1 cellular context compared by ENCODE assay signal in the genomic region with DNA sequence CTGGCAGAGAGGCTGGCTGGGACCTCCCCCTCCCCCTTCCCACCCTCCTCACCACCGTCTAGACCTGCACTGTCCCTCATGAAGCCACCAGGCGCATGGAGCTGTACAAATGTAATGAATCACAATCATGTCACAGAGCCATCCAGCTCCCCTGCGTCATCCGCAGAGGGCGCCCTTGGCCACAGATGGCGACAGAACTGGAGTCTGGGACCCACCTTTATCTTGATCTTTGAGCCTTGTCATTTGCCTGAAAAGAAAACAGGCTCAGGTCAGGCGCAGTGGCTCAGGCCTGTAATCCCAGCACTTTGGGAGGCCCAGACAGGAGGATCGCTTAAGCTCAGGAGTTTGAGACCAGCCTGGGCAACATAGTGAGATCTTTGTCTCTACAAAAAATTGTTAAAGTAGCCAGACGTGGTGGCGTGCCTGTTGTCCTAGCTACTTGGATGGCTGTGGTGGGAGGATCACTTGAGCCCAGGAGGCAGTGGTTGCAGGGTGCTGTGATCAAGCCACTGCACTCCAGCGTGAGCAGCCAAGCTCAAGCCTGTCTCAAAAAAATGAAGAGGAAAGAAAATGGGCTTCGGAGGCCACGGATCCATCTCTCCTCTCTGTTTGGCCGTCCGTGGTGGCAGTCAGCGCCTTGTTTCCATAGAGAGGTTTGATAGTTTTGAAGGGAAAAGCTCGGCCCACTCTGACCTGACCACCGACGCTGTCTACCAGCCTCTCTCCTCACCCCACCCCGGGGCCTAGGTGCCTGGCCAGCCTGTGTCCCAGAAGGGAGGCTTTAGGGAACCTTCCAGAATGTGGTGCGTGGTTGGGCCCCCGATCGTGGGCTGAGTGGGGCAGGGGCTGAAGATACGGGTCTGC.
TF ChIP-seq lines count a peak whose summit lies in the region.

No MANE protein-coding gene starts in this region.

TF ChIP-seq in K562, 482 proteins besides CTCF, POLR2A, EP300 and RAD21 (continued from another document and continues in another):
- TF ChIP-seq, protein P1, sequence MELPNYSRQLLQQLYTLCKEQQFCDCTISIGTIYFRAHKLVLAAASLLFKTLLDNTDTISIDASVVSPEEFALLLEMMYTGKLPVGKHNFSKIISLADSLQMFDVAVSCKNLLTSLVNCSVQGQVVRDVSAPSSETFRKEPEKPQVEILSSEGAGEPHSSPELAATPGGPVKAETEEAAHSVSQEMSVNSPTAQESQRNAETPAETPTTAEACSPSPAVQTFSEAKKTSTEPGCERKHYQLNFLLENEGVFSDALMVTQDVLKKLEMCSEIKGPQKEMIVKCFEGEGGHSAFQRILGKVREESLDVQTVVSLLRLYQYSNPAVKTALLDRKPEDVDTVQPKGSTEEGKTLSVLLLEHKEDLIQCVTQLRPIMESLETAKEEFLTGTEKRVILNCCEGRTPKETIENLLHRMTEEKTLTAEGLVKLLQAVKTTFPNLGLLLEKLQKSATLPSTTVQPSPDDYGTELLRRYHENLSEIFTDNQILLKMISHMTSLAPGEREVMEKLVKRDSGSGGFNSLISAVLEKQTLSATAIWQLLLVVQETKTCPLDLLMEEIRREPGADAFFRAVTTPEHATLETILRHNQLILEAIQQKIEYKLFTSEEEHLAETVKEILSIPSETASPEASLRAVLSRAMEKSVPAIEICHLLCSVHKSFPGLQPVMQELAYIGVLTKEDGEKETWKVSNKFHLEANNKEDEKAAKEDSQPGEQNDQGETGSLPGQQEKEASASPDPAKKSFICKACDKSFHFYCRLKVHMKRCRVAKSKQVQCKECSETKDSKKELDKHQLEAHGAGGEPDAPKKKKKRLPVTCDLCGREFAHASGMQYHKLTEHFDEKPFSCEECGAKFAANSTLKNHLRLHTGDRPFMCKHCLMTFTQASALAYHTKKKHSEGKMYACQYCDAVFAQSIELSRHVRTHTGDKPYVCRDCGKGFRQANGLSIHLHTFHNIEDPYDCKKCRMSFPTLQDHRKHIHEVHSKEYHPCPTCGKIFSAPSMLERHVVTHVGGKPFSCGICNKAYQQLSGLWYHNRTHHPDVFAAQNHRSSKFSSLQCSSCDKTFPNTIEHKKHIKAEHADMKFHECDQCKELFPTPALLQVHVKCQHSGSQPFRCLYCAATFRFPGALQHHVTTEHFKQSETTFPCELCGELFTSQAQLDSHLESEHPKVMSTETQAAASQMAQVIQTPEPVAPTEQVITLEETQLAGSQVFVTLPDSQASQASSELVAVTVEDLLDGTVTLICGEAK (IDR thresholded peaks at IDR 0.05): no peak
- TF ChIP-seq, protein P1 (CRISPR knock-in tag; IDR thresholded peaks at IDR 0.05): no peak
- TF ChIP-seq CHD1 (IDR thresholded peaks at IDR 0.05; ENCODE audit: low read length) (no peak), ZNF785 (CRISPR knock-in tag; IDR thresholded peaks at IDR 0.05) (no peak), BRD4 (IDR thresholded peaks at IDR 0.05) (no peak), ZNF316 (IDR thresholded peaks at IDR 0.05) (peak; percentile 34), ATF1 (CRISPR knock-in tag; IDR thresholded peaks at IDR 0.05) (no peak), ATF1 (tag; IDR thresholded peaks at IDR 0.05) (peak; percentile 78), TRIM24 (IDR thresholded peaks at IDR 0.05) (peak; percentile 23 to 31; a peak in 1 of 4 replicates), ILF3 (IDR thresholded peaks at IDR 0.05; ENCODE audit: borderline replicate concordance) (no peak), ZNF589 (CRISPR knock-in tag; IDR thresholded peaks at IDR 0.05; ENCODE audit: low read depth) (no peak), RBM39 (optimal IDR thresholded peaks at IDR 0.05; ENCODE audit: low read depth, low read length) (no peak), SETDB1 (IDR thresholded peaks at IDR 0.05; ENCODE audit: low read length) (no peak), ESRRA (IDR thresholded peaks at IDR 0.05; ENCODE audit: borderline replicate concordance, low read depth) (peak; percentile 36; the same call in 1 of the 2 replicates), ZNF444 (CRISPR knock-in tag; IDR thresholded peaks at IDR 0.05) (peak; percentile 86), ZNF431 (CRISPR knock-in tag; IDR thresholded peaks at IDR 0.05) (no peak), POLR2H (tag; IDR thresholded peaks at IDR 0.05; ENCODE audit: low read depth) (no peak), IRF2 (CRISPR knock-in tag; IDR thresholded peaks at IDR 0.05) (no peak), ZNF75A (CRISPR knock-in tag; IDR thresholded peaks at IDR 0.05) (no peak), PRPF4 (IDR thresholded peaks at IDR 0.05; ENCODE audit: insufficient read depth, low read depth, low read length, poor library complexity, severe bottlenecking) (no peak), STAT5B (CRISPR knock-in tag; IDR thresholded peaks at IDR 0.05) (no peak), MCM7 (IDR thresholded peaks at IDR 0.05) (no peak), FOXA3 (CRISPR knock-in tag; conservative IDR thresholded peaks at IDR 0.05 in 1 of 2, IDR thresholded peaks at IDR 0.05 in 1 of 2) (no peak), SAFB (IDR thresholded peaks at IDR 0.05; ENCODE audit: borderline replicate concordance, low read depth, low read length) (no peak), GABPB1 (CRISPR knock-in tag; IDR thresholded peaks at IDR 0.05) (peak; percentile 74), POLR2G (IDR thresholded peaks at IDR 0.05; ENCODE audit: low read depth, low read length) (no peak), NFYB (IDR thresholded peaks at IDR 0.05; ENCODE audit: extremely low read depth, insufficient read length) (no peak), ZNF830 (CRISPR knock-in tag; IDR thresholded peaks at IDR 0.05) (no peak), ZFX (CRISPR knock-in tag; IDR thresholded peaks at IDR 0.05) (no peak), ARID2 (IDR thresholded peaks at IDR 0.05) (peak; percentile 78), BRF1 (IDR thresholded peaks at IDR 0.05; ENCODE audit: borderline replicate concordance, extremely low read depth, insufficient read length) (no peak), KDM5B (IDR thresholded peaks at IDR 0.05; ENCODE audit: insufficient replicate concordance, low read depth, low read length) (no peak), ZNF436 (CRISPR knock-in tag; IDR thresholded peaks at IDR 0.05) (no peak), SMARCC2 (IDR thresholded peaks at IDR 0.05; ENCODE audit: low read depth) (no peak), HLTF (IDR thresholded peaks at IDR 0.05) (no peak), MAFG (tag; conservative IDR thresholded peaks at IDR 0.05) (no peak), SUPT5H (IDR thresholded peaks at IDR 0.05) (no peak), NR2C2 (CRISPR knock-in tag; IDR thresholded peaks at IDR 0.05) (no peak), NR2C2 (tag; IDR thresholded peaks at IDR 0.05) (no peak; the same call in 1 of the 2 replicates), DMBX1 (CRISPR knock-in tag; IDR thresholded peaks at IDR 0.05; ENCODE audit: borderline replicate concordance) (no peak)
- TF ChIP-seq, protein P2, sequence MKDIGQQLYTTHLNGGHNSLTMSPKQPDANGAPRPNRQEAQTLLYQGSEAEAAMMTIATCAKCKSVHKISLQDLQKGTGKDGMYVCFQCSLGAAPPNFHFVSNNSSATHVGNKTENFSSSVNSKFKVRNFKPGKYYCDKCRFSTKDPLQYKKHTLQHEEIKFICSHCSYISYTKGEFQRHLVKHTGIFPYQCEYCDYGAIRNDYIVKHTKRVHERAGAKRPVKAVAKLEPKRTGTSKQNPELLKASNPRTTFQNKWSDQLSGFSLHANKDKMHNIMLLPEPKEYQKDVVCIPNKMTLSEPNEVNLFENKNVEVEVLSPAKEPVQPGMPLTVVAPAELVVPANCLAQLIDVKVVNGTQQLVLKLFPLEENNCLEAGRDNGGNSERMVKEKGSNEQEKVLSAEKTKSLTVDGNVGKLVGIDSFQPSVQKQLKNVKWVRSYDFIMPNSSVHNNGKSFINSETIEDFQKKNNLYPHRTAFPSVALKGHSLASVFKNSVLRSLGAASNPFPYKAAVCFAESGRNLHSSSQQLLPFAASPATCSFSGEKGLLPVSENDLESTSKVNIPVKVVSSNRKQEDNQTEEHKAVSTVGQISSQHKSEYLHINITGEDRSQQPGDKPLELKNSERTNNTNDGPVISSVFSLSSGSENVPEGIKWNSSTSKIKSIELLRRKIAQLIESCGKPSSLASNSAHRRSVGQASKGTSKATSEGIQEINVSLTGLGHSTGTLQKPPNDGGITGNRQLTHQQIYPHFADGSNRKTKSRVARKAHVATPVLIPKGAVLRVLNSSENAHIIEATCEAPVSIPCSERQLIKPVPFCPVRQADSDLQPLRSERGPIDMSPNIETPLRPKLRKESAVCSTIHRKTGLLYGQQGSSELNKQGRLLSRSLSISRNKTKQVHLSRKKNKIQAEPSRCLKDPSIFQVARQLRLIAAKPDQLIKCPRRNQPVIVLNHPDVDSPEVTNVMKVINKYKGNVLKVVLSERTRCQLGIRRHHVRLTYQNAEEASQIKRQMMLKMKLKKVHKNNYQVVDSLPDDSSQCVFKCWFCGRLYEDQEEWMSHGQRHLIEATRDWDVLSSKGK (CRISPR knock-in tag; IDR thresholded peaks at IDR 0.05): no peak
- TF ChIP-seq, protein P3, sequence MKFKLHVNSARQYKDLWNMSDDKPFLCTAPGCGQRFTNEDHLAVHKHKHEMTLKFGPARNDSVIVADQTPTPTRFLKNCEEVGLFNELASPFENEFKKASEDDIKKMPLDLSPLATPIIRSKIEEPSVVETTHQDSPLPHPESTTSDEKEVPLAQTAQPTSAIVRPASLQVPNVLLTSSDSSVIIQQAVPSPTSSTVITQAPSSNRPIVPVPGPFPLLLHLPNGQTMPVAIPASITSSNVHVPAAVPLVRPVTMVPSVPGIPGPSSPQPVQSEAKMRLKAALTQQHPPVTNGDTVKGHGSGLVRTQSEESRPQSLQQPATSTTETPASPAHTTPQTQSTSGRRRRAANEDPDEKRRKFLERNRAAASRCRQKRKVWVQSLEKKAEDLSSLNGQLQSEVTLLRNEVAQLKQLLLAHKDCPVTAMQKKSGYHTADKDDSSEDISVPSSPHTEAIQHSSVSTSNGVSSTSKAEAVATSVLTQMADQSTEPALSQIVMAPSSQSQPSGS (CRISPR knock-in tag; IDR thresholded peaks at IDR 0.05): no peak
- TF ChIP-seq, protein P4, sequence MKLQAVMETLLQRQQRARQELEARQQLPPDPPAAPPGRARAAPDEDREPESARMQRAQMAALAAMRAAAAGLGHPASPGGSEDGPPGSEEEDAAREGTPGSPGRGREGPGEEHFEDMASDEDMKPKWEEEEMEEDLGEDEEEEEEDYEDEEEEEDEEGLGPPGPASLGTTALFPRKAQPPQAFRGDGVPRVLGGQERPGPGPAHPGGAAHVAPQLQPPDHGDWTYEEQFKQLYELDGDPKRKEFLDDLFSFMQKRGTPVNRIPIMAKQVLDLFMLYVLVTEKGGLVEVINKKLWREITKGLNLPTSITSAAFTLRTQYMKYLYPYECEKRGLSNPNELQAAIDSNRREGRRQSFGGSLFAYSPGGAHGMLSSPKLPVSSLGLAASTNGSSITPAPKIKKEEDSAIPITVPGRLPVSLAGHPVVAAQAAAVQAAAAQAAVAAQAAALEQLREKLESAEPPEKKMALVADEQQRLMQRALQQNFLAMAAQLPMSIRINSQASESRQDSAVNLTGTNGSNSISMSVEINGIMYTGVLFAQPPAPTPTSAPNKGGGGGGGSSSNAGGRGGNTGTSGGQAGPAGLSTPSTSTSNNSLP (IDR thresholded peaks at IDR 0.05; ENCODE audit: borderline replicate concordance, low read depth, low read length): peak; percentile 71; the same call in 1 of the 2 replicates
- TF ChIP-seq, protein P5, sequence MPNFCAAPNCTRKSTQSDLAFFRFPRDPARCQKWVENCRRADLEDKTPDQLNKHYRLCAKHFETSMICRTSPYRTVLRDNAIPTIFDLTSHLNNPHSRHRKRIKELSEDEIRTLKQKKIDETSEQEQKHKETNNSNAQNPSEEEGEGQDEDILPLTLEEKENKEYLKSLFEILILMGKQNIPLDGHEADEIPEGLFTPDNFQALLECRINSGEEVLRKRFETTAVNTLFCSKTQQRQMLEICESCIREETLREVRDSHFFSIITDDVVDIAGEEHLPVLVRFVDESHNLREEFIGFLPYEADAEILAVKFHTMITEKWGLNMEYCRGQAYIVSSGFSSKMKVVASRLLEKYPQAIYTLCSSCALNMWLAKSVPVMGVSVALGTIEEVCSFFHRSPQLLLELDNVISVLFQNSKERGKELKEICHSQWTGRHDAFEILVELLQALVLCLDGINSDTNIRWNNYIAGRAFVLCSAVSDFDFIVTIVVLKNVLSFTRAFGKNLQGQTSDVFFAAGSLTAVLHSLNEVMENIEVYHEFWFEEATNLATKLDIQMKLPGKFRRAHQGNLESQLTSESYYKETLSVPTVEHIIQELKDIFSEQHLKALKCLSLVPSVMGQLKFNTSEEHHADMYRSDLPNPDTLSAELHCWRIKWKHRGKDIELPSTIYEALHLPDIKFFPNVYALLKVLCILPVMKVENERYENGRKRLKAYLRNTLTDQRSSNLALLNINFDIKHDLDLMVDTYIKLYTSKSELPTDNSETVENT (CRISPR knock-in tag; IDR thresholded peaks at IDR 0.05): no peak
- TF ChIP-seq, protein P6, sequence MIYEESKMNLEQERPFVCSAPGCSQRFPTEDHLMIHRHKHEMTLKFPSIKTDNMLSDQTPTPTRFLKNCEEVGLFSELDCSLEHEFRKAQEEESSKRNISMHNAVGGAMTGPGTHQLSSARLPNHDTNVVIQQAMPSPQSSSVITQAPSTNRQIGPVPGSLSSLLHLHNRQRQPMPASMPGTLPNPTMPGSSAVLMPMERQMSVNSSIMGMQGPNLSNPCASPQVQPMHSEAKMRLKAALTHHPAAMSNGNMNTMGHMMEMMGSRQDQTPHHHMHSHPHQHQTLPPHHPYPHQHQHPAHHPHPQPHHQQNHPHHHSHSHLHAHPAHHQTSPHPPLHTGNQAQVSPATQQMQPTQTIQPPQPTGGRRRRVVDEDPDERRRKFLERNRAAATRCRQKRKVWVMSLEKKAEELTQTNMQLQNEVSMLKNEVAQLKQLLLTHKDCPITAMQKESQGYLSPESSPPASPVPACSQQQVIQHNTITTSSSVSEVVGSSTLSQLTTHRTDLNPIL (CRISPR knock-in tag; IDR thresholded peaks at IDR 0.05): no peak
